Comparison of ENCODE assay signal across 8 cellular contexts in the genomic region with DNA sequence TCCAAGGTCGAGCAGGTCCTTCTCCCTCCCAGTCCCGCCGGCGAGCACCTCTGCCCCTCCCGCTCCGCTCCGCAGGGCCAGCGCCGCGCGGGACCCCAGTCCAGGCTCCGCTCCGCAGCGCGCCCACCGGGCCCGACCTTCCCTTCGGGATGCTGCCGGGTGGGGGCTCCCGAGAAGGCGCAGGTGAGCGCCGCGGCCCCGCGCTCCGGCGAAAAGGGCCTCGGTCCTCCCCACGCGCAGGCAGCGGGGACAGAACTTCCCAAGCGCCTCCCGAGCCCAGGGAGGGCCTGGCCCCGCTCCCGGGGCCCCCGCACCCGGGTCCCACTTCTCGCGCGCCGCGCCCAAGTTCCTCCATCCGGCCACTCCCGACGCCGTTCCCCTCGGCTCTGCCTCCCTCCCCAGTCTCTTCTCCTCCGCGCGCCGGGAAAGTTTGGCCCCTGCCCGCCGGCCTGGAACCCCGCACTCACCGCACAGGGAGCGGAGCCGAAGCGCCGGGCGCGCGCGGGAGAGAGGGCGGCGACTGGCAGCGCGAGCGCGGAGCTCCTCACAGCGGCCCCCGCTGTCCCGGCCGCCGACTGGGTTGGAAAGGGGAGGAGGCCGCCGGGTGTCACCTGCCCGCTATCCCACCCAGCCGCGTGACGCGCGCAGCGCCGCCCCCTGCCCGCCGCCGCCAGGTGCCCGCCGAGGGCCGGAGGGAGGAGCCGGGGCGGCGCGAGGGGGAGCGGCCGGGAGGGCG. TPM values are rescaled to one million over a fixed set of nuclear protein-coding genes. Genes with fewer than 3 reads are reported as not detected.
A peak's percentile ranks its signal among the peaks of the same experiment; 100 is the strongest.
DNase-seq lines count a peak whose midpoint lies in the region; ATAC-seq and TF ChIP-seq lines count a peak whose summit lies in the region.

A gene (minus strand): TSS at position 577 of the 736 bp plus-strand sequence. CDS start 56,872 bp downstream, outside the sequence.

- no peak for DNase-seq in CD14-positive monocyte (ENCODE audit: low spot score)
- peak; percentile 31 for DNase-seq in NCI-H460 (ENCODE audit: extremely low read depth, low read depth)
- peak; percentile 78 for DNase-seq in activated CD8-positive, alpha-beta memory T cell treated with anti-CD3 and anti-CD28 coated beads, Interleukin-2, amount 50 U/mL, for 48 hours
- DNase-seq in fibroblast of the aortic adventitia (ENCODE audit: low read depth) = no peak
- DNase-seq in neural crest cell (ENCODE audit: low read depth, low spot score) = peak; percentile 53
- no peak for DNase-seq in tibial nerve (ENCODE audit: low spot score in 2 of 2)

- no peaks in the 10 kb centered on the region for H3K36me3 ChIP-seq in tibial nerve

- H3K9me3 Mint-ChIP-seq in CD14-positive monocyte = peaks cover 0 to 9% (median 4%) of the 10 kb centered on the region in 7 donors
- no peaks in the 10 kb centered on the region for H3K9me3 Mint-ChIP-seq in neural crest cell

- H3K4me1 ChIP-seq in tibial nerve = peaks cover 0 to 21% (median 4%) of the 10 kb centered on the region in 4 donors

- H3K36me3 Mint-ChIP-seq in CD14-positive monocyte (peaks cover 5 to 6% of the 10 kb centered on the region in 2 donors), neural crest cell (ENCODE audit: low read depth) (no peaks in the 10 kb centered on the region)

- H3K4me3 Mint-ChIP-seq in CD14-positive monocyte = peak within 1 kb of the TSS; percentile 81 to 95
- peak within 1 kb of the TSS; percentile 83 for H3K4me3 Mint-ChIP-seq in neural crest cell

- intact Hi-C loops in CD14-positive monocyte (cut with micrococcal nuclease) = no loop called here

- peaks cover 13% of the 10 kb centered on the region for H3K4me1 Mint-ChIP-seq in CD14-positive monocyte
- peaks cover 13% of the 10 kb centered on the region for H3K4me1 Mint-ChIP-seq in neural crest cell

- ATAC-seq in GM19025 (IDR thresholded peaks at IDR 0.05; ENCODE audit: low read depth, unreplicated experiment) (peak; percentile 95), HG03135 (IDR thresholded peaks at IDR 0.05; ENCODE audit: unreplicated experiment) (peak; percentile 89)

- H3K4me3 ChIP-seq in fibroblast of the aortic adventitia (ENCODE audit: low read depth, low read length) = peak within 1 kb of the TSS; percentile 68
- H3K4me3 ChIP-seq in tibial nerve = peak within 1 kb of the TSS; percentile 52 to 68 (median 59)

- H3K27ac ChIP-seq in tibial nerve = peak within 1 kb of the TSS; percentile 44 to 86 (median 76)

- no peaks in the 10 kb centered on the region for H3K9me3 ChIP-seq in tibial nerve

- TF ChIP-seq EP300 in tibial nerve (IDR thresholded peaks at IDR 0.05) = peak in 1 of 2 donors; percentile 62

- H3K27me3 ChIP-seq in tibial nerve = peaks cover 0 to 39% of the 10 kb centered on the region in 2 donors

- H3K27ac Mint-ChIP-seq in CD14-positive monocyte (peak within 1 kb of the TSS in 3 of 7 donors; percentile 26 to 48 (median 30)), neural crest cell (ENCODE audit: unreplicated experiment) (no peak within 1 kb of the TSS)

- H3K27me3 Mint-ChIP-seq in CD14-positive monocyte (ENCODE audit: low read depth in 3 of 3) (peaks cover 47 to 63% (median 53%) of the 10 kb centered on the region in 3 donors), neural crest cell (ENCODE audit: low read depth) (peaks cover 73% of the 10 kb centered on the region)

- TF ChIP-seq CTCF in CD14-positive monocyte (IDR thresholded peaks at IDR 0.05) (no peak), fibroblast of the aortic adventitia (IDR thresholded peaks at IDR 0.05; ENCODE audit: insufficient read depth, low read length) (peak; percentile 28), neural crest cell (conservative IDR thresholded peaks at IDR 0.05) (peak; percentile 49), tibial nerve (IDR thresholded peaks at IDR 0.05) (peak in 3 of 5 experiments; percentile 8 to 32 (median 25))

- 0 to 1% methylated on average over 6 to 55 of the region's 98 CpGs for WGBS in tibial nerve, 2 donors

- TF ChIP-seq POLR2A in tibial nerve (IDR thresholded peaks at IDR 0.05) = peak in 1 of 2 donors; percentile 46

RNA-seq across cellular contexts. Expression of the gene that starts here (rescaled TPM):
- polyA plus RNA-seq in CD14-positive monocyte = under 1 TPM; 0.21 to 0.36 TPM
- total RNA-seq in NCI-H460 (2014; rRNA removed; shearing (Covaris generic)) = 1.2 and 2.0 TPM in 2 replicates
- 0.24 and 0.51 TPM in 2 replicates for polyA plus RNA-seq in NCI-H460 (2014; cell fraction: nucleus; rRNA removed)
- 0.18 TPM in 1 of 2 replicates, not detected in the other for total RNA-seq in fibroblast of the aortic adventitia (ENCODE audit: low replicate concordance)
- 0.42 and 0.96 TPM in 2 replicates for total RNA-seq in neural crest cell
- 10 to 100 TPM in 3 of 4 donors, 1 to 10 TPM in 1; 9.0 to 28.0 (median 15.8) TPM for total RNA-seq in tibial nerve

Comparison
In these comparisons a context has a peak if more than half of its experiments do, and no peak if none do; other contexts are left out.
1. Peak in DNase-seq in neural crest cell; RNA of the gene not detected or under 1 TPM.
2. DNase-seq: peak in NCI-H460 (single experiment) and activated CD8-positive, alpha-beta memory T cell treated with anti-CD3 and anti-CD28 coated beads, Interleukin-2, amount 50 U/mL, for 48 hours (single experiment); none in CD14-positive monocyte (single experiment), fibroblast of the aortic adventitia (single experiment) and tibial nerve (0 of 2).